Comparison of ENCODE assay signal across 1 cellular context in the genomic region with DNA sequence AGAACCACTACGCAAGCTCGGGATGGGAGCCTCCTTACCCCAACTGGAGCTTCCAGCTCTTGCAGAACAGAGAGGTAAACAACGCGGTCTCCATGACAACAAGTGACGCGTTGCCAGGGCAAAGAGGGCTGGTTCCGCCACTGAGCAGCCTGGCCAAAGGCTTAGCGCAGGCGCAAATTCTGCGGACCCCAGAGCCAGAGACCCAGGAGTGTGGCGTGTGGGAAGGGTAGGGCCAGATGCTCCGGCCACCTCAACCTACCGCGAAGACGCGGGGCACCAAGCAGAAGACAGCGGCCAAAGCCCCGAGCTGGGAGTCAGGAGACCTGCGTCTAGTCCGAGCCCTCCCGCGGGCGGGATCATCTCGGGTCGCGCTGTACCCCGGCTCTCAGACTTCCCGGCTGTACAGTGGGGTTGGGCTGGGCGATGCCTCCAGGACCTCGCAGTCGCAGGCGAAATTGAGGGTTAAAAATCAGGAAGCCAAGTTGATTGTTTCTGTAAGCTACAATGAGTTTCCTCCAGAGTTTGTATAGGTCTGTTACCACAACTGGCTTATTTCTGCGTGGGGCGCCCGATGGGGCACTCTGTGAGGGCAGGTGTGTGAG.
TF ChIP-seq lines count a peak whose summit lies in the region.

A gene (minus strand): TSS at position 68 of the 602 bp plus-strand sequence. CDS start 1,353 bp downstream, outside the sequence.

TF ChIP-seq in HepG2, 621 proteins besides CTCF, POLR2A, EP300 and RAD21 (continued from another document):
- no peak for TF ChIP-seq ZNF766 (CRISPR knock-in tag; IDR thresholded peaks at IDR 0.05; ENCODE audit: borderline replicate concordance)
- TF ChIP-seq RFXANK (CRISPR knock-in tag; IDR thresholded peaks at IDR 0.05): peak; percentile 99
- TF ChIP-seq RFX5 (IDR thresholded peaks at IDR 0.05; ENCODE audit: low read depth, low read length): peak; percentile 99
- TF ChIP-seq NFKBIZ (CRISPR knock-in tag; IDR thresholded peaks at IDR 0.05): no peak
